Comparison of ENCODE assay signal across 2 cellular contexts in genomic region chr20:44395183-44395962, GRCh38.
TF ChIP-seq lines count a peak whose summit lies in the region.

No MANE protein-coding gene starts in this region.

TF ChIP-seq in K562, 482 proteins besides CTCF, POLR2A, EP300 and RAD21:
- TF ChIP-seq BCOR (IDR thresholded peaks at IDR 0.05) = peak; percentile 90
- TF ChIP-seq BACH1 (tag; IDR thresholded peaks at IDR 0.05) = no peak
- 0 out of 2 replicates have a peak, but pooled peaks have one; percentile 55 for TF ChIP-seq HDAC2 (IDR thresholded peaks at IDR 0.05)
- no peak for TF ChIP-seq MEF2A (IDR thresholded peaks at IDR 0.05; ENCODE audit: control insufficient read depth, low read depth, low read length)
- no peak for TF ChIP-seq ZNF224 (CRISPR knock-in tag; IDR thresholded peaks at IDR 0.05)
- no peak for TF ChIP-seq RHOXF2B (CRISPR knock-in tag; conservative IDR thresholded peaks at IDR 0.05)
- no peak for TF ChIP-seq ZKSCAN1 (IDR thresholded peaks at IDR 0.05; ENCODE audit: low read depth, low read length)
- no peak for TF ChIP-seq TSC22D4 (tag; IDR thresholded peaks at IDR 0.05)
- TF ChIP-seq ZNF347 (CRISPR knock-in tag; IDR thresholded peaks at IDR 0.05; ENCODE audit: low read depth) = no peak
- TF ChIP-seq, protein P1, sequence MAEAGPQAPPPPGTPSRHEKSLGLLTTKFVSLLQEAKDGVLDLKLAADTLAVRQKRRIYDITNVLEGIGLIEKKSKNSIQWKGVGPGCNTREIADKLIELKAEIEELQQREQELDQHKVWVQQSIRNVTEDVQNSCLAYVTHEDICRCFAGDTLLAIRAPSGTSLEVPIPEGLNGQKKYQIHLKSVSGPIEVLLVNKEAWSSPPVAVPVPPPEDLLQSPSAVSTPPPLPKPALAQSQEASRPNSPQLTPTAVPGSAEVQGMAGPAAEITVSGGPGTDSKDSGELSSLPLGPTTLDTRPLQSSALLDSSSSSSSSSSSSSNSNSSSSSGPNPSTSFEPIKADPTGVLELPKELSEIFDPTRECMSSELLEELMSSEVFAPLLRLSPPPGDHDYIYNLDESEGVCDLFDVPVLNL (CRISPR knock-in tag; IDR thresholded peaks at IDR 0.05; ENCODE audit: low read depth) = no peak
- TF ChIP-seq RBM25 (IDR thresholded peaks at IDR 0.05; ENCODE audit: low read depth, low read length, severe bottlenecking) = peak; percentile 76
- TF ChIP-seq KDM1A (IDR thresholded peaks at IDR 0.05) = peak in 1 of 2 experiments; percentile 54; a peak in 1 of 4 replicates
- TF ChIP-seq POLR3G (IDR thresholded peaks at IDR 0.05; ENCODE audit: extremely low read depth, insufficient read length, insufficient replicate concordance) = no peak
- TF ChIP-seq TEAD1 (CRISPR knock-in tag; IDR thresholded peaks at IDR 0.05) = no peak
- TF ChIP-seq ERF (CRISPR knock-in tag; IDR thresholded peaks at IDR 0.05) = no peak
- 0 out of 2 replicates have a peak, but pooled peaks have one; percentile 15 for TF ChIP-seq IRF2 (CRISPR knock-in tag; IDR thresholded peaks at IDR 0.05)
- no peak for TF ChIP-seq ZNF431 (CRISPR knock-in tag; IDR thresholded peaks at IDR 0.05)
- TF ChIP-seq TFAP4 (CRISPR knock-in tag; IDR thresholded peaks at IDR 0.05; ENCODE audit: borderline replicate concordance) = peak; percentile 3; the same call in 1 of the 2 replicates
- TF ChIP-seq ADNP (tag; IDR thresholded peaks at IDR 0.05) = 0 out of 2 replicates have a peak, but pooled peaks have one; percentile 4
- TF ChIP-seq SFPQ (IDR thresholded peaks at IDR 0.05; ENCODE audit: low read depth, low read length) = no peak
- TF ChIP-seq ZNF583 (CRISPR knock-in tag; IDR thresholded peaks at IDR 0.05) = no peak
- TF ChIP-seq ZBTB7A (IDR thresholded peaks at IDR 0.05; ENCODE audit: borderline replicate concordance, control insufficient read depth, low read depth, low read length) = 0 out of 2 replicates have a peak, but pooled peaks have one; percentile 12
- TF ChIP-seq FOSL1 (tag; conservative IDR thresholded peaks at IDR 0.05) = no peak
- TF ChIP-seq KDM2B (CRISPR knock-in tag; IDR thresholded peaks at IDR 0.05) = no peak
- TF ChIP-seq SMARCA5 (IDR thresholded peaks at IDR 0.05) = 0 out of 2 replicates have a peak, but pooled peaks have one; percentile 63
- TF ChIP-seq PHB (CRISPR knock-in tag; IDR thresholded peaks at IDR 0.05) = no peak

TF ChIP-seq in GM23338, 12 proteins besides CTCF, POLR2A, EP300 and RAD21:
- TF ChIP-seq JUNB (IDR thresholded peaks at IDR 0.05; ENCODE audit: unreplicated experiment) (no peak), EZH2 (IDR thresholded peaks at IDR 0.05; ENCODE audit: low read depth, unreplicated experiment) (no peak), ZNF114 (CRISPR knock-in tag; IDR thresholded peaks at IDR 0.05) (no peak), REST (IDR thresholded peaks at IDR 0.05; ENCODE audit: unreplicated experiment) (no peak), ZNF462 (CRISPR knock-in tag; IDR thresholded peaks at IDR 0.05) (no peak), ETS1 (IDR thresholded peaks at IDR 0.05) (no peak), EZH2phosphoT487 (IDR thresholded peaks at IDR 0.05; ENCODE audit: unreplicated experiment) (no peak)
TF ChIP-seq in GM23338: peak in this region for 0.
